ENCODE assay signal across 8 cellular contexts in genomic region chr1:219088778-219089557, GRCh38.
DNase-seq lines count a peak whose midpoint lies in the region; ATAC-seq, FAIRE-seq and TF ChIP-seq lines count a peak whose summit lies in the region.

No MANE protein-coding gene starts in this region.

- H3K27ac ChIP-seq in HCT116 (ENCODE audit: low read depth, low read length), result no peak overlapping the region
- no peak overlapping the region for H3K27ac ChIP-seq in H1 (ENCODE audit: low read depth, low read length)
- peak overlapping the region; percentile 14 for H3K27ac ChIP-seq in psoas muscle

- H2AFZ ChIP-seq in HCT116 (ENCODE audit: low read depth, low read length, poor library complexity, severe bottlenecking) (no peak overlapping the region), H1 (ENCODE audit: low read length) (peak overlapping the region; percentile 94)

- no peak for FAIRE-seq in H1 (lab: Jason Lieb, UNC)
- no peak for FAIRE-seq in D721Med (lab: Jason Lieb, UNC)

- H3K4me1 ChIP-seq in HCT116 (ENCODE audit: control insufficient read depth in 1 of 2, insufficient read depth in 2 of 2, low read length in 2 of 2) (peaks cover 0 to 6% of the 10 kb centered on the region in 2 experiments; a peak in 1 of 4 replicates), H1 (replicated peaks in 1 of 4; ENCODE audit: control insufficient read depth in 3 of 4, insufficient read depth in 4 of 4, low read length in 3 of 4) (peaks cover 0 to 5% (median 1%) of the 10 kb centered on the region in 4 experiments; a peak in 2 of 7 replicates), psoas muscle (peaks cover 22% of the 10 kb centered on the region)

- TF ChIP-seq POLR2A in HCT116 (IDR thresholded peaks at IDR 0.05; ENCODE audit: borderline replicate concordance, extremely low read depth, insufficient read depth, insufficient read length), result no peak
- no peak for TF ChIP-seq POLR2A in H1 (IDR thresholded peaks at IDR 0.05; ENCODE audit: control extremely low read depth in 1 of 2, low read depth in 2 of 2, low read length in 2 of 2)

- BruUV-seq in HCT116 (replicated peaks; lab: Mats Ljungman, UMichigan), result no TSS peak

- TF ChIP-seq RAD21 in HCT116 (IDR thresholded peaks at IDR 0.05; ENCODE audit: low read depth) (no peak), H1 (IDR thresholded peaks at IDR 0.05 in 1 of 2, conservative IDR thresholded peaks at IDR 0.05 in 1 of 2; ENCODE audit: low read depth in 2 of 2, low read length in 2 of 2) (no peak)

- TF ChIP-seq EP300 in H1 (IDR thresholded peaks at IDR 0.05; ENCODE audit: borderline replicate concordance in 1 of 2, low read depth in 2 of 2, low read length in 2 of 2), result no peak

- POLR2A ChIA-PET in HCT116 (lab: Charles Lee) (no interaction called here), H1 (lab: Charles Lee; ENCODE audit: partially characterized antibody) (no interaction called here)

- H4K8ac ChIP-seq in H1 (ENCODE audit: extremely low read depth, insufficient read depth, low read length), result no peak overlapping the region

- no peaks in the 10 kb centered on the region for H3K9me2 ChIP-seq in HCT116 (ENCODE audit: insufficient read depth)

- H3K4me3 ChIP-seq in GM12865 (ENCODE audit: low read depth, low read length) (no peak overlapping the region), HCT116 (replicated peaks in 1 of 2; ENCODE audit: low read depth in 1 of 2, low read length in 2 of 2) (no peak overlapping the region), H1 (ENCODE audit: extremely low read depth in 1 of 4, insufficient read depth in 2 of 4, low read depth in 3 of 4, low read length in 4 of 4) (no peak overlapping the region), psoas muscle (no peak overlapping the region)

- H2BK5ac ChIP-seq in H1 (ENCODE audit: low read depth, low read length), result peak overlapping the region; percentile 48; the same call in 1 of the 2 replicates

- ATAC-seq in HCT116 (peak; percentile 74), psoas muscle (peak; percentile 98 to 100 (median 100))

- no peak overlapping the region for H3K18ac ChIP-seq in H1 (ENCODE audit: extremely low read depth, low read length)

- H3K79me1 ChIP-seq in H1 (ENCODE audit: low read depth, low read length), result no peaks in the 10 kb centered on the region

- H3K4me2 ChIP-seq in HCT116 (ENCODE audit: low read length) (0 out of 2 replicates have a peak overlapping the region, but pooled peaks have one; percentile 3), H1 (ENCODE audit: insufficient read depth in 1 of 2, low read depth in 2 of 2, low read length in 2 of 2) (no peak overlapping the region)

- H2BK12ac ChIP-seq in H1 (ENCODE audit: low read depth, low read length), result no peak overlapping the region; the same call in 1 of the 2 replicates

- H4K20me1 ChIP-seq in HCT116 (ENCODE audit: insufficient read depth), result no peaks in the 10 kb centered on the region
- no peaks in the 10 kb centered on the region for H4K20me1 ChIP-seq in H1 (replicated peaks in 1 of 2; ENCODE audit: control insufficient read depth in 1 of 2, insufficient read depth in 2 of 2, low read length in 2 of 2)

- H3K9me3 ChIP-seq in HCT116 (ENCODE audit: control insufficient read depth in 1 of 2, insufficient read depth in 1 of 2, low read depth in 1 of 2, low read length in 2 of 2) (no peaks in the 10 kb centered on the region), H1 (ENCODE audit: insufficient read depth in 2 of 2, low read depth in 1 of 2, low read length in 1 of 2) (no peaks in the 10 kb centered on the region), psoas muscle (no peaks in the 10 kb centered on the region)

- no peak overlapping the region for H4K91ac ChIP-seq in H1 (replicated peaks; ENCODE audit: insufficient read length, low read length)

- no peak overlapping the region for H3K9ac ChIP-seq in HCT116 (ENCODE audit: low read length)
- no peak overlapping the region for H3K9ac ChIP-seq in H1 (replicated peaks in 1 of 4; ENCODE audit: extremely low read depth in 1 of 4, low read depth in 3 of 4, low read length in 3 of 4)

- H3K79me2 ChIP-seq in HCT116 (ENCODE audit: insufficient read depth, low read length), result no peaks in the 10 kb centered on the region
- no peaks in the 10 kb centered on the region for H3K79me2 ChIP-seq in H1 (ENCODE audit: control insufficient read depth in 1 of 2, insufficient read depth in 2 of 2, low read length in 2 of 2)

- H3K14ac ChIP-seq in H1 (ENCODE audit: insufficient read length), result no peak overlapping the region

- H3K27me3 ChIP-seq in HCT116 (ENCODE audit: insufficient read depth, low read length), result no peaks in the 10 kb centered on the region
- H3K27me3 ChIP-seq in H1 (replicated peaks in 1 of 4; ENCODE audit: control insufficient read depth in 3 of 4, extremely low read depth in 1 of 4, insufficient read depth in 3 of 4, low read length in 3 of 4), result no peaks in the 10 kb centered on the region
- H3K27me3 ChIP-seq in psoas muscle (ENCODE audit: insufficient read depth in 3 of 3, low read length in 2 of 3), result no peaks in the 10 kb centered on the region

- CTCF ChIA-PET in HCT116 (lab: Charles Lee) (no interaction called here), H1 (lab: Charles Lee; ENCODE audit: partially characterized antibody) (interaction anchor here (1.2 to 2.3 kb wide), 2 partner anchors 12 to 22 kb away, joined by 3 to 6 read pairs; no protein-coding TSS in a partner anchor)

- no peak overlapping the region for H3K23ac ChIP-seq in H1 (ENCODE audit: insufficient read length)

- WGBS in H1 (ENCODE audit: extremely low coverage in 1 of 2, insufficient coverage in 1 of 2, insufficient read length in 1 of 2, insufficient replicate concordance in 2 of 2, low coverage in 1 of 2, low lambda C conversion rate in 2 of 2, missing lambda C conversion rate in 1 of 2), 2 experiments, result 96% methylated on average over 5 of the region's 5 CpGs; no CpG with 5 or more reads in 1 of the 2 experiments
- 86 to 94% (median 92%) methylated on average over 5 of the region's 5 CpGs for WGBS in psoas muscle, 3 donors

- H3K56ac ChIP-seq in H1 (replicated peaks; ENCODE audit: insufficient read length, low read depth, low read length), result no peak overlapping the region

- no peak overlapping the region for H2BK120ac ChIP-seq in H1 (replicated peaks; ENCODE audit: low read depth, low read length)

- RAD21 ChIA-PET in HCT116 (lab: Charles Lee; ENCODE audit: low non-redundant PET in 1 of 2, low total read pairs in 2 of 2, uncharacterized antibody in 2 of 2, unreplicated experiment in 2 of 2), result no interaction called here

- DNase-seq in GM12865 (ENCODE audit: low read depth) (peak; percentile 92), HCT116 (ENCODE audit: low read depth, low spot score) (peak; percentile 37), LHCN-M2 (ENCODE audit: low read depth) (peak; percentile 92), H1 (ENCODE audit: low read depth in 1 of 2, low spot score in 2 of 2) (no peak), psoas muscle (peak; percentile 60 to 74), NCI-H1694 (lab: John Stamatoyannopoulos, UW) (no peak), D721Med (ENCODE audit: insufficient read length, low spot score) (no peak), NCI-H69 (lab: John Stamatoyannopoulos, UW) (no peak)

- H3K23me2 ChIP-seq in H1 (ENCODE audit: low read depth, low read length), result no peaks in the 10 kb centered on the region

- TF ChIP-seq CTCF in GM12865 (IDR thresholded peaks at IDR 0.05; ENCODE audit: insufficient read depth, low read depth, low read length, missing control alignments) (no peak), HCT116 (IDR thresholded peaks at IDR 0.05 in 2 of 3, conservative IDR thresholded peaks at IDR 0.05 in 1 of 3; ENCODE audit: borderline replicate concordance in 1 of 3, insufficient read depth in 1 of 3, low read depth in 2 of 3, low read length in 2 of 3) (no peak), H1 (IDR thresholded peaks at IDR 0.05; ENCODE audit: control extremely low read depth in 1 of 3, insufficient read depth in 1 of 3, low read depth in 1 of 3, low read length in 3 of 3) (no peak), psoas muscle (IDR thresholded peaks at IDR 0.05) (no peak), D721Med (IDR thresholded peaks at IDR 0.05; ENCODE audit: insufficient read depth, missing control alignments) (no peak)

- no peak overlapping the region for H2BK15ac ChIP-seq in H1 (ENCODE audit: low read length)

- H3K4ac ChIP-seq in H1 (replicated peaks; ENCODE audit: insufficient read length, low read depth, low read length), result no peak overlapping the region

- no peak overlapping the region for H2AK5ac ChIP-seq in H1 (ENCODE audit: low read depth, low read length)

- intact Hi-C loops in HCT116 (cut with micrococcal nuclease), result no loop called here
- intact Hi-C loops in psoas muscle (cut with DNase I), result no loop called here

- H3K36me3 ChIP-seq in HCT116 (ENCODE audit: control insufficient read depth in 1 of 2, insufficient read depth in 2 of 2, low read length in 2 of 2), result no peaks in the 10 kb centered on the region
- H3K36me3 ChIP-seq in H1 (ENCODE audit: control insufficient read depth in 2 of 4, insufficient read depth in 4 of 4, low read length in 3 of 4), result no peaks in the 10 kb centered on the region
- H3K36me3 ChIP-seq in psoas muscle (ENCODE audit: insufficient read depth in 1 of 2, low read depth in 1 of 2), result no peaks in the 10 kb centered on the region

- no peak overlapping the region for H2BK20ac ChIP-seq in H1 (ENCODE audit: low read length)

- H4K5ac ChIP-seq in H1 (ENCODE audit: insufficient read length, low read depth, low read length), result no peak overlapping the region

TF ChIP-seq in HCT116, 20 proteins besides CTCF, POLR2A, EP300 and RAD21 (continues in another document):
- peak; percentile 53 for TF ChIP-seq JUND (IDR thresholded peaks at IDR 0.05)
- peak; percentile 64 for TF ChIP-seq FOSL1 (IDR thresholded peaks at IDR 0.05; ENCODE audit: low read depth)
- peak; percentile 29; the same call in 1 of the 2 replicates for TF ChIP-seq POLR2AphosphoS5 (IDR thresholded peaks at IDR 0.05; ENCODE audit: low read depth, low read length)
- TF ChIP-seq TCF7L2 (IDR thresholded peaks at IDR 0.05; ENCODE audit: borderline replicate concordance, extremely low read depth, insufficient read depth, insufficient read length), result no peak
- no peak for TF ChIP-seq ZFX (IDR thresholded peaks at IDR 0.05)
- TF ChIP-seq EZH2phosphoT487 (IDR thresholded peaks at IDR 0.05; ENCODE audit: borderline replicate concordance), result no peak

TF ChIP-seq in H1, 55 proteins besides CTCF, POLR2A, EP300 and RAD21 (continues in another document):
- no peak for TF ChIP-seq CTBP2 (IDR thresholded peaks at IDR 0.05; ENCODE audit: borderline replicate concordance, insufficient read depth, insufficient read length, low read length)
- TF ChIP-seq EZH2 (IDR thresholded peaks at IDR 0.05; ENCODE audit: low read depth, low read length, severe bottlenecking), result no peak
- no peak for TF ChIP-seq USF2 (IDR thresholded peaks at IDR 0.05; ENCODE audit: low read length)

Comparison
In these comparisons a context has a peak if more than half of its experiments do, and no peak if none do; other contexts are left out.
1. DNase-seq: peak in GM12865 (single experiment), HCT116 (single experiment), LHCN-M2 (single experiment) and psoas muscle (2 of 2); none in H1 (0 of 2), NCI-H1694 (single experiment), D721Med (single experiment) and NCI-H69 (single experiment).